16 cellular contexts compared by ENCODE assay signal in genomic region chr12:57739914-57740538, GRCh38. TPM values are rescaled to one million over a fixed set of nuclear protein-coding genes. Genes with fewer than 3 reads are reported as not detected.
DNase-seq lines count a peak whose midpoint lies in the region; ATAC-seq and TF ChIP-seq lines count a peak whose summit lies in the region.
"Had no signal": no experiment of that assay in that cellular context is flagged by ENCODE, and none has a peak within 500 bp of the region (broad histone marks: within the 10 kb centered on the region; RNA-seq: fewer than 3 reads in every experiment).

No MANE protein-coding gene starts in this region.

- DNase-seq in DND-41, result no peak
- DNase-seq in activated T-helper 2 cell treated with anti-CD3 and anti-CD28 coated beads, Interferon-gamma antibody, Interleukin-2, Interleukin-4, amounts not matched to agents 10 μg/mL and 5 μg/mL and 100 μg/mL, durations not matched to agents 14 hours and 24 hours and 36 hours (ENCODE audit: low spot score), result no peak
- DNase-seq in natural killer cell, result no peak
- no peak for DNase-seq in NCI-H446 treated with DMSO at 0.1 percent for 48 hours (lab: John Stamatoyannopoulos, UW)
- DNase-seq: activated gamma-delta T cell treated with Interleukin-2 at 50 U/mL for 16 hours; HCEC 1CT; islet precursor cell; KG1; NCI-H510A treated with DMSO at 0.1 percent for 48 hours; stimulated activated CD4-positive, alpha-beta T cell treated with anti-CD3 and anti-CD28 coated beads, Interleukin-12 subunit alpha, Interleukin-12 subunit beta, amount 100 ng/mL, for 4 hours had no signal

- peak overlapping the region; percentile 66 for H3K27ac ChIP-seq in BLaER1
- H3K27ac ChIP-seq in DND-41 (ENCODE audit: low read length), result peak overlapping the region; percentile 37; the same call in 1 of the 2 replicates
- H3K27ac ChIP-seq: HL-60 had no signal

- H3K9ac ChIP-seq in BLaER1, result peak overlapping the region; percentile 28
- no peak overlapping the region for H3K9ac ChIP-seq in DND-41 (ENCODE audit: low read depth, low read length)

- H4K20me1 ChIP-seq in BLaER1 (peaks cover 32% of the 10 kb centered on the region), DND-41 (ENCODE audit: insufficient read depth, low read length) (peaks cover 21% of the 10 kb centered on the region)

- intact Hi-C loops in activated T-helper 2 cell treated with anti-CD3 and anti-CD28 coated beads, Interferon-gamma antibody, Interleukin-2, Interleukin-4, amounts not matched to agents 10 μg/mL and 5 μg/mL and 100 μg/mL, durations not matched to agents 14 hours and 24 hours and 36 hours (cut with micrococcal nuclease), result loop anchor here (5.0 kb wide), 2 partner anchors 108 to 253 kb away; partner anchors contain the start of genes B4GALNT1 and MARS1
- intact Hi-C loops in natural killer cell (cut with micrococcal nuclease), result loop anchor here (5.0 kb wide), 2 partner anchors 148 to 263 kb away; partner anchors contain the start of genes ARHGAP9 and PIP4K2C

- H3K4me1 ChIP-seq in BLaER1 (peaks cover 49% of the 10 kb centered on the region), DND-41 (ENCODE audit: insufficient read depth, low read length) (peaks cover 48% of the 10 kb centered on the region)

- H2AFZ ChIP-seq in DND-41 (ENCODE audit: low read depth, low read length), result no peak overlapping the region

- no peak overlapping the region for H3K27ac Mint-ChIP-seq in activated T-helper 2 cell treated with anti-CD3 and anti-CD28 coated beads, Interferon-gamma antibody, Interleukin-2, Interleukin-4, amounts not matched to agents 10 μg/mL and 5 μg/mL and 100 μg/mL, durations not matched to agents 14 hours and 24 hours and 36 hours
- peak overlapping the region; percentile 93 to 96 for H3K27ac Mint-ChIP-seq in natural killer cell
- H3K27ac Mint-ChIP-seq: mesothelial cell of epicardium, progenitor cell of endocrine pancreas had no signal

- H3K4me3 ChIP-seq in BLaER1 (peak overlapping the region; percentile 70; the same call in 1 of the 2 replicates), DND-41 (ENCODE audit: low read depth in 1 of 2, low read length in 2 of 2) (no peak overlapping the region)

- peaks cover 36% of the 10 kb centered on the region for H3K4me1 Mint-ChIP-seq in activated T-helper 2 cell treated with anti-CD3 and anti-CD28 coated beads, Interferon-gamma antibody, Interleukin-2, Interleukin-4, amounts not matched to agents 10 μg/mL and 5 μg/mL and 100 μg/mL, durations not matched to agents 14 hours and 24 hours and 36 hours (ENCODE audit: low read depth)
- H3K4me1 Mint-ChIP-seq in natural killer cell, result peaks cover 52 to 58% of the 10 kb centered on the region in 2 donors

- ATAC-seq in DND-41 (ENCODE audit: insufficient read depth, low read depth) (no peak), natural killer cell (no peak), HG02885 (IDR thresholded peaks at IDR 0.05; ENCODE audit: poor library complexity, unreplicated experiment) (no peak), HG03342 (IDR thresholded peaks at IDR 0.05; ENCODE audit: unreplicated experiment) (no peak)

- no peak for TF ChIP-seq CTCF in DND-41 (IDR thresholded peaks at IDR 0.05; ENCODE audit: borderline replicate concordance, extremely low read depth, low read length, poor library complexity, severe bottlenecking)
- TF ChIP-seq CTCF in natural killer cell (IDR thresholded peaks at IDR 0.05), result no peak

- H3K4me2 ChIP-seq in BLaER1 (peak overlapping the region; percentile 96), DND-41 (ENCODE audit: insufficient read depth, low read length) (peak overlapping the region; percentile 92)

- H3K27me3 Mint-ChIP-seq in activated T-helper 2 cell treated with anti-CD3 and anti-CD28 coated beads, Interferon-gamma antibody, Interleukin-2, Interleukin-4, amounts not matched to agents 10 μg/mL and 5 μg/mL and 100 μg/mL, durations not matched to agents 14 hours and 24 hours and 36 hours (ENCODE audit: low read depth), result no peaks in the 10 kb centered on the region
- H3K27me3 Mint-ChIP-seq in natural killer cell (ENCODE audit: low read depth in 2 of 2), result no peaks in the 10 kb centered on the region

- H3K9me3 ChIP-seq in BLaER1 (no peaks in the 10 kb centered on the region), DND-41 (ENCODE audit: insufficient read depth, low read length, severe bottlenecking) (no peaks in the 10 kb centered on the region)

- H3K27me3 ChIP-seq in BLaER1 (no peaks in the 10 kb centered on the region), DND-41 (ENCODE audit: insufficient read depth, low read length, poor library complexity) (no peaks in the 10 kb centered on the region)

- peaks cover 32% of the 10 kb centered on the region for H3K79me2 ChIP-seq in DND-41 (ENCODE audit: insufficient read depth, low read length)

- H3K9me3 Mint-ChIP-seq in activated T-helper 2 cell treated with anti-CD3 and anti-CD28 coated beads, Interferon-gamma antibody, Interleukin-2, Interleukin-4, amounts not matched to agents 10 μg/mL and 5 μg/mL and 100 μg/mL, durations not matched to agents 14 hours and 24 hours and 36 hours, result no peaks in the 10 kb centered on the region
- no peaks in the 10 kb centered on the region for H3K9me3 Mint-ChIP-seq in natural killer cell
- H3K9me3 Mint-ChIP-seq: mesothelial cell of epicardium had no signal

- H3K4me3 Mint-ChIP-seq in activated T-helper 2 cell treated with anti-CD3 and anti-CD28 coated beads, Interferon-gamma antibody, Interleukin-2, Interleukin-4, amounts not matched to agents 10 μg/mL and 5 μg/mL and 100 μg/mL, durations not matched to agents 14 hours and 24 hours and 36 hours (ENCODE audit: low read depth), result peak overlapping the region; percentile 51
- H3K4me3 Mint-ChIP-seq in natural killer cell, result peak overlapping the region; percentile 79

- H3K36me3 ChIP-seq in BLaER1 (peaks cover 31% of the 10 kb centered on the region), DND-41 (ENCODE audit: insufficient read depth, low read length) (peaks cover 8% of the 10 kb centered on the region; the same call in 1 of the 2 replicates)

- H3K36me3 Mint-ChIP-seq in activated T-helper 2 cell treated with anti-CD3 and anti-CD28 coated beads, Interferon-gamma antibody, Interleukin-2, Interleukin-4, amounts not matched to agents 10 μg/mL and 5 μg/mL and 100 μg/mL, durations not matched to agents 14 hours and 24 hours and 36 hours (ENCODE audit: low read depth), result peaks cover 22% of the 10 kb centered on the region
- no peaks in the 10 kb centered on the region for H3K36me3 Mint-ChIP-seq in natural killer cell
- H3K36me3 Mint-ChIP-seq: mesothelial cell of epicardium had no signal

RNA-seq across cellular contexts. Expression of gene AGAP2, which starts 1.5 kb away (rescaled TPM):
- total RNA-seq in activated T-helper 2 cell treated with anti-CD3 and anti-CD28 coated beads, Interferon-gamma antibody, Interleukin-2, Interleukin-4, amounts not matched to agents 10 μg/mL and 5 μg/mL and 100 μg/mL, durations not matched to agents 14 hours and 24 hours and 36 hours, result 28.9 and 29.0 TPM in 2 replicates
- total RNA-seq in natural killer cell, result 10 to 100 TPM; 54.1 to 63.5 (median 54.8) TPM

RNA-seq across cellular contexts. Expression of gene TSPAN31, which starts 4.8 kb away (rescaled TPM):
- 23.9 and 27.0 TPM in 2 replicates for total RNA-seq in activated T-helper 2 cell treated with anti-CD3 and anti-CD28 coated beads, Interferon-gamma antibody, Interleukin-2, Interleukin-4, amounts not matched to agents 10 μg/mL and 5 μg/mL and 100 μg/mL, durations not matched to agents 14 hours and 24 hours and 36 hours
- 10 to 100 TPM; 18.3 to 27.0 (median 23.5) TPM for total RNA-seq in natural killer cell

RNA-seq across cellular contexts. Expression of gene CDK4, which starts 12.1 kb away (rescaled TPM):
- total RNA-seq in activated T-helper 2 cell treated with anti-CD3 and anti-CD28 coated beads, Interferon-gamma antibody, Interleukin-2, Interleukin-4, amounts not matched to agents 10 μg/mL and 5 μg/mL and 100 μg/mL, durations not matched to agents 14 hours and 24 hours and 36 hours, result 180 and 201 TPM in 2 replicates
- 10 to 100 TPM; 30.7 to 39.5 (median 37.7) TPM for total RNA-seq in natural killer cell

RNA-seq across cellular contexts. Expression of gene MARCHF9, which starts 14.9 kb away (rescaled TPM):
- total RNA-seq in activated T-helper 2 cell treated with anti-CD3 and anti-CD28 coated beads, Interferon-gamma antibody, Interleukin-2, Interleukin-4, amounts not matched to agents 10 μg/mL and 5 μg/mL and 100 μg/mL, durations not matched to agents 14 hours and 24 hours and 36 hours, result 24.7 and 26.2 TPM in 2 replicates
- 10 to 100 TPM; 25.4 to 28.4 (median 26.0) TPM for total RNA-seq in natural killer cell

RNA-seq across cellular contexts. Expression of gene CYP27B1, which starts 26.9 kb away (rescaled TPM):
- 11.3 and 13.0 TPM in 2 replicates for total RNA-seq in activated T-helper 2 cell treated with anti-CD3 and anti-CD28 coated beads, Interferon-gamma antibody, Interleukin-2, Interleukin-4, amounts not matched to agents 10 μg/mL and 5 μg/mL and 100 μg/mL, durations not matched to agents 14 hours and 24 hours and 36 hours
- 1 to 10 TPM; 1.1 to 1.7 (median 1.6) TPM for total RNA-seq in natural killer cell
